17 cellular contexts compared by ENCODE assay signal in genomic region chr16:17062676-17063075, GRCh38.
"Had no signal": no experiment of that assay in that cellular context is flagged by ENCODE, and none has a peak within 500 bp of the region (broad histone marks: within the 10 kb centered on the region; RNA-seq: fewer than 3 reads in every experiment).

No MANE protein-coding gene starts in this region.

- H3K27me3 Mint-ChIP-seq: activated naive CD8-positive, alpha-beta T cell treated with anti-CD3 and anti-CD28 coated beads, Interleukin-2, amount 50 U/mL, for 24 hours had no signal

- H3K36me3 ChIP-seq: ascending aorta, breast epithelium, ovary, sigmoid colon, thyroid gland, vagina had no signal

- H3K27me3 ChIP-seq: ascending aorta, breast epithelium, ovary, sigmoid colon, thyroid gland, vagina had no signal

- H3K9me3 Mint-ChIP-seq: activated naive CD4-positive, alpha-beta T cell treated with anti-CD3 and anti-CD28 coated beads for 36 hours; activated naive CD8-positive, alpha-beta T cell treated with anti-CD3 and anti-CD28 coated beads, Interleukin-2, amount 50 U/mL, for 24 hours; neural crest cell had no signal

- H3K4me3 Mint-ChIP-seq: activated naive CD4-positive, alpha-beta T cell treated with anti-CD3 and anti-CD28 coated beads for 36 hours; activated naive CD8-positive, alpha-beta T cell treated with anti-CD3 and anti-CD28 coated beads, Interleukin-2, amount 50 U/mL, for 24 hours; neural crest cell had no signal

- ATAC-seq: activated naive CD8-positive, alpha-beta T cell treated with anti-CD3 and anti-CD28 coated beads, Interleukin-2, amount 50 U/mL, for 24 hours; left lobe of liver had no signal

- H3K4me3 ChIP-seq: ascending aorta, breast epithelium, ovary, sigmoid colon, thyroid gland, vagina had no signal

- H3K27ac Mint-ChIP-seq: activated naive CD4-positive, alpha-beta T cell treated with anti-CD3 and anti-CD28 coated beads for 36 hours; activated naive CD8-positive, alpha-beta T cell treated with anti-CD3 and anti-CD28 coated beads, Interleukin-2, amount 50 U/mL, for 24 hours had no signal

- H3K27ac ChIP-seq: ascending aorta, breast epithelium, epithelial cell of prostate, ovary, sigmoid colon, thyroid gland, vagina had no signal

- DNase-seq: activated CD4-positive, CD25-positive, alpha-beta regulatory T cell treated with anti-CD3 and anti-CD28 coated beads, Interleukin-2, amount 50 U/mL, for 72 hours; activated naive CD4-positive, alpha-beta T cell treated with anti-CD3 and anti-CD28 coated beads for 36 hours; activated naive CD8-positive, alpha-beta T cell treated with anti-CD3 and anti-CD28 coated beads, Interleukin-2, amount 50 U/mL, for 24 hours; activated T-cell treated with anti-CD3 and anti-CD28 coated beads for 4 hours; cerebellar nuclear complex; dermis blood vessel endothelial cell; ovary; sigmoid colon; stimulated activated CD4-positive, alpha-beta T cell treated with anti-CD3 and anti-CD28 coated beads, Interleukin-1b, Interleukin-23, amount 100 ng/mL, for 48 hours; T1000; thyroid gland had no signal

- H3K9me3 ChIP-seq: ascending aorta, ovary, thyroid gland, vagina had no signal
